ENCODE assay signal across 10 cellular contexts in genomic region chr17:61208301-61209098, GRCh38.
DNase-seq lines count a peak whose midpoint lies in the region; ATAC-seq and TF ChIP-seq lines count a peak whose summit lies in the region.
"Had no signal": no experiment of that assay in that cellular context is flagged by ENCODE, and none has a peak within 500 bp of the region (broad histone marks: within the 10 kb centered on the region; RNA-seq: fewer than 3 reads in every experiment).

No MANE protein-coding gene starts in this region.

- peak overlapping the region; percentile 1 to 15 (median 10) for H3K4me3 ChIP-seq in fibroblast of lung (replicated peaks in 1 of 4; ENCODE audit: control extremely low read depth in 1 of 4, insufficient read depth in 1 of 4, low read depth in 3 of 4, low read length in 4 of 4)
- H3K4me3 ChIP-seq: BLaER1 had no signal

- peak overlapping the region; percentile 90 for H3K27ac Mint-ChIP-seq in neural crest cell (ENCODE audit: unreplicated experiment)

- ATAC-seq in left colon (no peak), HG03469 (IDR thresholded peaks at IDR 0.05; ENCODE audit: unreplicated experiment) (no peak), GM18502 (IDR thresholded peaks at IDR 0.05; ENCODE audit: poor library complexity, unreplicated experiment) (no peak), HG03135 (IDR thresholded peaks at IDR 0.05; ENCODE audit: unreplicated experiment) (no peak)
- ATAC-seq: activated T-cell treated with anti-CD3 and anti-CD28 coated beads, Interleukin-2, amount 50 U/mL, for 4 hours had no signal

- H4K20me1 ChIP-seq in fibroblast of lung (ENCODE audit: control insufficient read depth, extremely low read depth, insufficient read depth, low read length), result no peaks in the 10 kb centered on the region
- H4K20me1 ChIP-seq: BLaER1 had no signal

- no peaks in the 10 kb centered on the region for H3K79me2 ChIP-seq in fibroblast of lung (ENCODE audit: control insufficient read depth, insufficient read depth, low read length)

- intact Hi-C loops in left colon (cut with DNase I, micrococcal nuclease), result no loop called here

- H3K9me3 Mint-ChIP-seq in neural crest cell, result no peaks in the 10 kb centered on the region
- H3K9me3 Mint-ChIP-seq: activated T-cell treated with anti-CD3 and anti-CD28 coated beads, Interleukin-2, amount 50 U/mL, for 4 hours had no signal

- no peaks in the 10 kb centered on the region for H3K36me3 ChIP-seq in fibroblast of lung (ENCODE audit: control insufficient read depth, insufficient read depth, low read length)
- H3K36me3 ChIP-seq: BLaER1 had no signal

- H3K27me3 Mint-ChIP-seq in neural crest cell (ENCODE audit: low read depth), result no peaks in the 10 kb centered on the region

- peaks cover 68% of the 10 kb centered on the region for H3K4me1 Mint-ChIP-seq in neural crest cell

- TF ChIP-seq CTCF in fibroblast of lung (conservative IDR thresholded peaks at IDR 0.05 in 1 of 2, IDR thresholded peaks at IDR 0.05 in 1 of 2; ENCODE audit: low read depth in 1 of 2, low read length in 2 of 2) (no peak), neural crest cell (conservative IDR thresholded peaks at IDR 0.05) (no peak)

- no peaks in the 10 kb centered on the region for H3K36me3 Mint-ChIP-seq in neural crest cell (ENCODE audit: low read depth)

- no peak overlapping the region for H3K9ac ChIP-seq in fibroblast of lung (ENCODE audit: insufficient read depth, low read length)
- H3K9ac ChIP-seq: BLaER1 had no signal

- peak overlapping the region; percentile 75 for H3K27ac ChIP-seq in fibroblast of lung (ENCODE audit: insufficient read depth, low read length)
- H3K27ac ChIP-seq: BLaER1 had no signal

- no peaks in the 10 kb centered on the region for H3K9me3 ChIP-seq in fibroblast of lung (ENCODE audit: control insufficient read depth, insufficient read depth, low read depth, low read length)
- H3K9me3 ChIP-seq: BLaER1 had no signal

- peak overlapping the region; percentile 74 for H3K4me2 ChIP-seq in fibroblast of lung (ENCODE audit: extremely low read depth, insufficient read depth, low read length)
- H3K4me2 ChIP-seq: BLaER1 had no signal

- peak overlapping the region; percentile 27 for H2AFZ ChIP-seq in fibroblast of lung (ENCODE audit: low read length)

- DNase-seq in Ammon's horn (ENCODE audit: low spot score) (peak; percentile 36), NCI-H69 (lab: John Stamatoyannopoulos, UW) (peak; percentile 93), fibroblast of lung (ENCODE audit: low read depth in 2 of 2) (peak in 1 of 2 donors; percentile 95), neural crest cell (ENCODE audit: low read depth, low spot score) (no peak), left colon (no peak)
- DNase-seq: activated T-cell treated with anti-CD3 and anti-CD28 coated beads, Interleukin-2, amount 50 U/mL, for 4 hours had no signal

- H3K4me3 Mint-ChIP-seq in neural crest cell, result peak overlapping the region; percentile 45
- H3K4me3 Mint-ChIP-seq: activated T-cell treated with anti-CD3 and anti-CD28 coated beads, Interleukin-2, amount 50 U/mL, for 4 hours had no signal

- H3K27me3 ChIP-seq in fibroblast of lung (ENCODE audit: control insufficient read depth, insufficient read depth, low read length), result no peaks in the 10 kb centered on the region
- H3K27me3 ChIP-seq: BLaER1 had no signal

- H3K4me1 ChIP-seq in fibroblast of lung (ENCODE audit: control insufficient read depth, extremely low read depth, insufficient read depth, low read length), result peaks cover 9% of the 10 kb centered on the region

Comparison
In these comparisons a context has a peak if more than half of its experiments do, and no peak if none do; other contexts are left out.
1. DNase-seq: peak in Ammon's horn (single experiment) and NCI-H69 (single experiment); none in neural crest cell (single experiment) and left colon (0 of 2).